In genomic region chr19:42440357-42441046, GRCh38 we compare ENCODE assay signal across 1 cellular context.
TF ChIP-seq lines count a peak whose summit lies in the region.

No MANE protein-coding gene starts in this region.

TF ChIP-seq in HepG2, 621 proteins besides CTCF, POLR2A, EP300 and RAD21 (continued from another document):
- TF ChIP-seq, protein P1, sequence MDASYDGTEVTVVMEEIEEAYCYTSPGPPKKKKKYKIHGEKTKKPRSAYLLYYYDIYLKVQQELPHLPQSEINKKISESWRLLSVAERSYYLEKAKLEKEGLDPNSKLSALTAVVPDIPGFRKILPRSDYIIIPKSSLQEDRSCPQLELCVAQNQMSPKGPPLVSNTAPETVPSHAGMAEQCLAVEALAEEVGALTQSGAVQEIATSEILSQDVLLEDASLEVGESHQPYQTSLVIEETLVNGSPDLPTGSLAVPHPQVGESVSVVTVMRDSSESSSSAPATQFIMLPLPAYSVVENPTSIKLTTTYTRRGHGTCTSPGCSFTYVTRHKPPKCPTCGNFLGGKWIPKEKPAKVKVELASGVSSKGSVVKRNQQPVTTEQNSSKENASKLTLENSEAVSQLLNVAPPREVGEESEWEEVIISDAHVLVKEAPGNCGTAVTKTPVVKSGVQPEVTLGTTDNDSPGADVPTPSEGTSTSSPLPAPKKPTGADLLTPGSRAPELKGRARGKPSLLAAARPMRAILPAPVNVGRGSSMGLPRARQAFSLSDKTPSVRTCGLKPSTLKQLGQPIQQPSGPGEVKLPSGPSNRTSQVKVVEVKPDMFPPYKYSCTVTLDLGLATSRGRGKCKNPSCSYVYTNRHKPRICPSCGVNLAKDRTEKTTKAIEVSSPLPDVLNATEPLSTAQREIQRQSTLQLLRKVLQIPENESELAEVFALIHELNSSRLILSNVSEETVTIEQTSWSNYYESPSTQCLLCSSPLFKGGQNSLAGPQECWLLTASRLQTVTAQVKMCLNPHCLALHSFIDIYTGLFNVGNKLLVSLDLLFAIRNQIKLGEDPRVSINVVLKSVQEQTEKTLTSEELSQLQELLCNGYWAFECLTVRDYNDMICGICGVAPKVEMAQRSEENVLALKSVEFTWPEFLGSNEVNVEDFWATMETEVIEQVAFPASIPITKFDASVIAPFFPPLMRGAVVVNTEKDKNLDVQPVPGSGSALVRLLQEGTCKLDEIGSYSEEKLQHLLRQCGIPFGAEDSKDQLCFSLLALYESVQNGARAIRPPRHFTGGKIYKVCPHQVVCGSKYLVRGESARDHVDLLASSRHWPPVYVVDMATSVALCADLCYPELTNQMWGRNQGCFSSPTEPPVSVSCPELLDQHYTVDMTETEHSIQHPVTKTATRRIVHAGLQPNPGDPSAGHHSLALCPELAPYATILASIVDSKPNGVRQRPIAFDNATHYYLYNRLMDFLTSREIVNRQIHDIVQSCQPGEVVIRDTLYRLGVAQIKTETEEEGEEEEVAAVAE (CRISPR knock-in tag; IDR thresholded peaks at IDR 0.05; ENCODE audit: borderline replicate concordance), result no peak
- TF ChIP-seq ZNF563 (CRISPR knock-in tag; IDR thresholded peaks at IDR 0.05) (no peak), SOX5 (CRISPR knock-in tag; IDR thresholded peaks at IDR 0.05; ENCODE audit: borderline replicate concordance) (no peak), HNF4G (IDR thresholded peaks at IDR 0.05; ENCODE audit: borderline replicate concordance, low read depth, low read length) (no peak), HNF4G (CRISPR knock-in tag; IDR thresholded peaks at IDR 0.05; ENCODE audit: borderline replicate concordance, low read depth) (no peak), CREBL2 (CRISPR knock-in tag; IDR thresholded peaks at IDR 0.05; ENCODE audit: borderline replicate concordance) (no peak), ZNF839 (CRISPR knock-in tag; IDR thresholded peaks at IDR 0.05; ENCODE audit: borderline replicate concordance) (no peak), YEATS4 (CRISPR knock-in tag; IDR thresholded peaks at IDR 0.05; ENCODE audit: borderline replicate concordance) (no peak), RARA (CRISPR knock-in tag; IDR thresholded peaks at IDR 0.05) (0 out of 2 replicates have a peak, but pooled peaks have one; percentile 21), ZBTB33 (CRISPR knock-in tag; IDR thresholded peaks at IDR 0.05) (no peak), NFATC3 (CRISPR knock-in tag; IDR thresholded peaks at IDR 0.05) (0 out of 2 replicates have a peak, but pooled peaks have one; percentile 34)
